Comparison of ENCODE assay signal across 8 cellular contexts in genomic region chr1:54407201-54407956, GRCh38. TPM values are rescaled to one million over a fixed set of nuclear protein-coding genes. Genes with fewer than 3 reads are reported as not detected.
DNase-seq lines count a peak whose midpoint lies in the region; ATAC-seq, FAIRE-seq and TF ChIP-seq lines count a peak whose summit lies in the region.

No MANE protein-coding gene starts in this region.

- 0 to 1% (median 0%) methylated on average over 24 of the region's 24 CpGs for WGBS in spleen, 5 donors

- H3K36me3 ChIP-seq in kidney (ENCODE audit: control insufficient read depth in 1 of 2, insufficient read depth in 2 of 2, low read length in 2 of 2) (no peaks in the 10 kb centered on the region), spleen (peaks cover 0 to 6% (median 0%) of the 10 kb centered on the region in 6 donors)

- peak; percentile 95 for FAIRE-seq in kidney (lab: Jason Lieb, UNC)

- peak overlapping the region; percentile 88 to 95 for H3K27ac ChIP-seq in coronary artery
- peak overlapping the region; percentile 95 to 96 for H3K27ac ChIP-seq in kidney (ENCODE audit: low read depth in 2 of 2, low read length in 2 of 2)
- peak overlapping the region; percentile 76 to 94 (median 90) for H3K27ac ChIP-seq in spleen

- DNase-seq in GM13976 (ENCODE audit: low spot score) (peak; percentile 86), NCI-H524 (lab: John Stamatoyannopoulos, UW) (peak; percentile 86 to 92), coronary artery (ENCODE audit: low spot score) (peak; percentile 81), kidney (peak; percentile 68), spleen (peak; percentile 83), GOT3 (lab: John Stamatoyannopoulos, UW) (no peak)
- DNase-seq in activated CD4-positive, alpha-beta T cell treated with anti-CD3 and anti-CD28 coated beads for 4 hours = peak; percentile 60 to 68

- in situ Hi-C loops in GM13976 (cut with MboI; ENCODE audit: low sequenced_read_pairs, unreplicated experiment) = no loop called here

- peak overlapping the region; percentile 99 for H3K4me3 ChIP-seq in coronary artery
- peak overlapping the region; percentile 82 to 85 for H3K4me3 ChIP-seq in kidney (ENCODE audit: low read length in 2 of 2)
- peak overlapping the region; percentile 71 to 95 (median 84) for H3K4me3 ChIP-seq in spleen

- H3K9ac ChIP-seq in kidney (ENCODE audit: low read length in 2 of 2) = peak overlapping the region; percentile 73 to 89

- intact Hi-C loops in kidney (cut with DNase I) = loop anchor here (5.0 to 10.0 kb wide), 2 partner anchors 80 to 143 kb away; no protein-coding TSS in a partner anchor
- intact Hi-C loops in spleen (cut with DNase I; ENCODE audit: low total_unique reads) = loop anchor here (5.0 kb wide), 1 partner anchor 335 kb away; no protein-coding TSS in a partner anchor

- peak; percentile 31 for ATAC-seq in HG03432 (IDR thresholded peaks at IDR 0.05; ENCODE audit: unreplicated experiment)

- no peaks in the 10 kb centered on the region for H3K9me3 ChIP-seq in kidney (ENCODE audit: control insufficient read depth in 1 of 2, low read length in 2 of 2)
- no peaks in the 10 kb centered on the region for H3K9me3 ChIP-seq in spleen

- H3K4me1 ChIP-seq in kidney (ENCODE audit: control insufficient read depth in 1 of 2, insufficient read depth in 1 of 2, low read depth in 1 of 2, low read length in 2 of 2) (peaks cover 14 to 34% of the 10 kb centered on the region in 2 donors), spleen (peaks cover 21 to 64% (median 56%) of the 10 kb centered on the region in 6 donors)

- peak in 1 of 3 donors; percentile 36 for TF ChIP-seq POLR2A in spleen (IDR thresholded peaks at IDR 0.05)

- H3K27me3 ChIP-seq in spleen (replicated peaks in 1 of 7) = peaks cover 0 to 15% (median 0%) of the 10 kb centered on the region in 7 donors

- TF ChIP-seq CTCF in GM13976 (IDR thresholded peaks at IDR 0.05; ENCODE audit: borderline replicate concordance, control extremely low read depth, extremely low read depth, insufficient read depth, missing control alignments) = no peak
- TF ChIP-seq CTCF in coronary artery (IDR thresholded peaks at IDR 0.05) = no peak
- TF ChIP-seq CTCF in kidney (IDR thresholded peaks at IDR 0.05; ENCODE audit: borderline replicate concordance, extremely low read depth, insufficient read depth) = no peak
- TF ChIP-seq CTCF in spleen (IDR thresholded peaks at IDR 0.05 in 8 of 11, conservative IDR thresholded peaks at IDR 0.05 in 3 of 11) = no peak

RNA-seq across cellular contexts. Expression of gene SSBP3, which starts 1.2 kb away (rescaled TPM):
- total RNA-seq in kidney (49.6 TPM), spleen (10 to 100 TPM; 24.4 to 73.5 (median 55.4) TPM)
- polyA plus RNA-seq in kidney (ENCODE audit: insufficient read depth, low read depth, low replicate concordance) (33.3 TPM), spleen (10 to 100 TPM; 14.4 to 22.1 (median 14.9) TPM)
